In the genomic region with DNA sequence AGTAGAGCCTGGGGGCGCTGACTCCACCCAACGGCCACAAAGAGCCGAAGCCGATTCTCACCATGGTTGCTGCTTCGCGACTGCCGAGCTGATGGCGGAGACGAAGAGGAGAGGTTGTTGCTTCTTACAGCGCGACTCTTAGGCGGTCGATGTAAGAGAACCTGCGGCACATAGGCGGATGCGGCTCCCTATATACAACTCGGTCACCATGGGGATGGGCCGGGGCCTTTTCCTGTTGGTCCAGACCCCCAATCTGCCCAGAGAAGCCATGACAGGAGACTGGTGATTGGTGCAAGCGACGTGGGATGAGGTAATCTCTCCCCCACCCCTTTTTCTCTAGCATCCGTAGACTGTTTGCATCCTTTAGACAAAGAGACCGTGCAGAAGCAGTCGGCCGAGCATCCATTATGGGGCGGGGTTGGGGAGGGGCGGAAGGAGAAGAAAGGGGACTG, we compare ENCODE assay signal across 8 cellular contexts. TPM values are rescaled to one million over a fixed set of nuclear protein-coding genes. Genes with fewer than 3 reads are reported as not detected.
DNase-seq lines count a peak whose midpoint lies in the region; ATAC-seq and TF ChIP-seq lines count a peak whose summit lies in the region.

A gene (minus strand): TSS at position 165 of the 452 bp plus-strand sequence. CDS start 101 bp downstream, at position 64.

- peaks cover 24% of the 10 kb centered on the region for H3K36me3 Mint-ChIP-seq in T-helper 2 cell treated with Interferon-gamma antibody and Interleukin-4, amounts not matched to agents 5 μg/mL and 100 μg/mL, for 36 hours (ENCODE audit: low read depth)

- H3K4me1 Mint-ChIP-seq in T-helper 2 cell treated with Interferon-gamma antibody and Interleukin-4, amounts not matched to agents 5 μg/mL and 100 μg/mL, for 36 hours (ENCODE audit: low read depth): peaks cover 20% of the 10 kb centered on the region

- DNase-seq in NCI-H187 (lab: John Stamatoyannopoulos, UW) (peak; percentile 98 to 99), astrocyte of the cerebellum (ENCODE audit: low read depth) (peak; percentile 99), hepatic stellate cell (ENCODE audit: low spot score) (peak; percentile 98), renal cortical epithelial cell (ENCODE audit: low read depth) (peak; percentile 92), GF-D8 (lab: John Stamatoyannopoulos, UW) (no peak)
- peak; percentile 96 for DNase-seq in T-helper 2 cell treated with Interferon-gamma antibody and Interleukin-4, amounts not matched to agents 5 μg/mL and 100 μg/mL, for 36 hours (ENCODE audit: low spot score)

- in situ Hi-C loops in astrocyte of the cerebellum (cut with HindIII; ENCODE audit: low sequenced_read_pairs): no loop called here

- peak within 1 kb of the TSS; percentile 98 for H3K27ac Mint-ChIP-seq in T-helper 2 cell treated with Interferon-gamma antibody and Interleukin-4, amounts not matched to agents 5 μg/mL and 100 μg/mL, for 36 hours

- ATAC-seq in GM18499 (IDR thresholded peaks at IDR 0.05; ENCODE audit: insufficient read depth, unreplicated experiment) (peak; percentile 84), HG02938 (IDR thresholded peaks at IDR 0.05; ENCODE audit: unreplicated experiment) (peak; percentile 86)

- peak within 1 kb of the TSS; percentile 92 for H3K4me3 Mint-ChIP-seq in T-helper 2 cell treated with Interferon-gamma antibody and Interleukin-4, amounts not matched to agents 5 μg/mL and 100 μg/mL, for 36 hours

- no peaks in the 10 kb centered on the region for H3K9me3 Mint-ChIP-seq in T-helper 2 cell treated with Interferon-gamma antibody and Interleukin-4, amounts not matched to agents 5 μg/mL and 100 μg/mL, for 36 hours

- no peaks in the 10 kb centered on the region for H3K27me3 Mint-ChIP-seq in T-helper 2 cell treated with Interferon-gamma antibody and Interleukin-4, amounts not matched to agents 5 μg/mL and 100 μg/mL, for 36 hours (ENCODE audit: low read depth)

- no peak for TF ChIP-seq CTCF in astrocyte of the cerebellum (IDR thresholded peaks at IDR 0.05; ENCODE audit: low read depth, low read length, missing control alignments)

- peak within 1 kb of the TSS; percentile 100 for H3K4me3 ChIP-seq in astrocyte of the cerebellum (ENCODE audit: low read depth, low read length)

RNA-seq across cellular contexts. Expression of the gene that starts here (rescaled TPM):
- 691 and 1,981 TPM in 2 replicates for total RNA-seq in renal cortical epithelial cell
